ENCODE assay signal across 9 cellular contexts in the genomic region with DNA sequence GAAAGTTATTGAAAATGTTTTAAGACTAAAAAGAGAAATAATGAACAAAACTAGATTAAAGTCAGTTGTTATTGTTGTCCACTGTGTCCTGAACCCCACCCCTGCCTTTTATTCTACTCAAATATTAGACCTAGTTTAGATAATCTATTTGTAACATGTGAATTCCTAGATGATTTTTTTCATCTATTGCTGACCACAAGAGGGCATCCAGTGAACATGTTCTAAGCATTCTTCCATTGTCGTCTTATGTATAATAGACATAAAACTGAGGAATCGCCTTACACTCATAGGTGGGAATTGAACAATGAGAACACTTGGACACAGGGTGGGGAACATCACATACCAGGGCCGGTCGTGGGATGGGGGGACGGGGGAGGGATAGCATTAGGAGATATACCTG. TPM values are rescaled to one million over a fixed set of nuclear protein-coding genes. Genes with fewer than 3 reads are reported as not detected.
A peak's percentile ranks its signal among the peaks of the same experiment; 100 is the strongest.
DNase-seq lines count a peak whose midpoint lies in the region; FAIRE-seq and TF ChIP-seq lines count a peak whose summit lies in the region.
"Had no signal": no experiment of that assay in that cellular context is flagged by ENCODE, and none has a peak within 500 bp of the region (broad histone marks: within the 10 kb centered on the region; RNA-seq: fewer than 3 reads in every experiment).

No MANE protein-coding gene starts in this region.

- H3K4me1 Mint-ChIP-seq in neural crest cell, result no peaks in the 10 kb centered on the region

- H3K27ac Mint-ChIP-seq in neural crest cell (ENCODE audit: unreplicated experiment), result no peak overlapping the region

- H3K36me3 ChIP-seq in vagina, result no peaks in the 10 kb centered on the region

- H3K9me3 Mint-ChIP-seq in neural crest cell, result no peaks in the 10 kb centered on the region
- H3K9me3 Mint-ChIP-seq: naive thymus-derived CD4-positive, alpha-beta T cell had no signal

- intact Hi-C loops in vagina (cut with DNase I), result no loop called here

- no peaks in the 10 kb centered on the region for H3K4me1 ChIP-seq in vagina

- no peaks in the 10 kb centered on the region for H3K9me3 ChIP-seq in vagina

- TF ChIP-seq CTCF in neural crest cell (conservative IDR thresholded peaks at IDR 0.05) (peak; percentile 50), vagina (IDR thresholded peaks at IDR 0.05) (no peak)

- no peaks in the 10 kb centered on the region for H3K27me3 ChIP-seq in vagina

- H3K4me3 ChIP-seq in vagina, result no peak overlapping the region

- TF ChIP-seq POLR2A in vagina (IDR thresholded peaks at IDR 0.05), result no peak

- H3K27ac ChIP-seq in vagina, result no peak overlapping the region

- peaks cover 8% of the 10 kb centered on the region for H3K36me3 Mint-ChIP-seq in neural crest cell (ENCODE audit: low read depth)

- DNase-seq in GM04504 (ENCODE audit: low read depth) (peak; percentile 3), NAMALWA (ENCODE audit: low spot score) (peak; percentile 30), cerebellar cortex (ENCODE audit: low spot score) (peak; percentile 16), neural crest cell (ENCODE audit: low read depth, low spot score) (no peak), frontal cortex (ENCODE audit: low spot score in 2 of 2) (no peak), vagina (ENCODE audit: extremely low spot score in 2 of 2) (no peak)
- DNase-seq in stimulated activated CD4-positive, alpha-beta T cell treated with anti-CD3 and anti-CD28 coated beads, Interleukin-1b, Interleukin-23, amount 100 ng/mL, for 48 hours, result no peak
- DNase-seq: naive thymus-derived CD4-positive, alpha-beta T cell had no signal

- no peaks in the 10 kb centered on the region for H3K27me3 Mint-ChIP-seq in neural crest cell (ENCODE audit: low read depth)
- H3K27me3 Mint-ChIP-seq: naive thymus-derived CD4-positive, alpha-beta T cell had no signal

- no peak overlapping the region for H3K4me3 Mint-ChIP-seq in neural crest cell
- H3K4me3 Mint-ChIP-seq: naive thymus-derived CD4-positive, alpha-beta T cell had no signal

- FAIRE-seq in frontal cortex (lab: Jason Lieb, UNC), result no peak
- FAIRE-seq: TTC549 had no signal

RNA-seq across cellular contexts. Expression of a gene that starts 36.4 kb away (rescaled TPM):
- 20.3 and 26.6 TPM in 2 replicates for total RNA-seq in neural crest cell
- total RNA-seq in frontal cortex, result 21.6 TPM
- 14.5 TPM for total RNA-seq in vagina

RNA-seq across cellular contexts. Expression of a gene that starts 50.5 kb away (rescaled TPM):
- total RNA-seq in neural crest cell (92.6 and 98.3 TPM in 2 replicates), frontal cortex (89.7 TPM), vagina (12.8 TPM)

Comparison
In these comparisons a context has a peak if more than half of its experiments do, and no peak if none do; other contexts are left out.
1. DNase-seq: peak in GM04504 (single experiment), NAMALWA (single experiment) and cerebellar cortex (single experiment); none in neural crest cell (single experiment), frontal cortex (0 of 2), stimulated activated CD4-positive, alpha-beta T cell treated with anti-CD3 and anti-CD28 coated beads, Interleukin-1b, Interleukin-23, amount 100 ng/mL, for 48 hours (single experiment) and vagina (0 of 2).